In the genomic region with DNA sequence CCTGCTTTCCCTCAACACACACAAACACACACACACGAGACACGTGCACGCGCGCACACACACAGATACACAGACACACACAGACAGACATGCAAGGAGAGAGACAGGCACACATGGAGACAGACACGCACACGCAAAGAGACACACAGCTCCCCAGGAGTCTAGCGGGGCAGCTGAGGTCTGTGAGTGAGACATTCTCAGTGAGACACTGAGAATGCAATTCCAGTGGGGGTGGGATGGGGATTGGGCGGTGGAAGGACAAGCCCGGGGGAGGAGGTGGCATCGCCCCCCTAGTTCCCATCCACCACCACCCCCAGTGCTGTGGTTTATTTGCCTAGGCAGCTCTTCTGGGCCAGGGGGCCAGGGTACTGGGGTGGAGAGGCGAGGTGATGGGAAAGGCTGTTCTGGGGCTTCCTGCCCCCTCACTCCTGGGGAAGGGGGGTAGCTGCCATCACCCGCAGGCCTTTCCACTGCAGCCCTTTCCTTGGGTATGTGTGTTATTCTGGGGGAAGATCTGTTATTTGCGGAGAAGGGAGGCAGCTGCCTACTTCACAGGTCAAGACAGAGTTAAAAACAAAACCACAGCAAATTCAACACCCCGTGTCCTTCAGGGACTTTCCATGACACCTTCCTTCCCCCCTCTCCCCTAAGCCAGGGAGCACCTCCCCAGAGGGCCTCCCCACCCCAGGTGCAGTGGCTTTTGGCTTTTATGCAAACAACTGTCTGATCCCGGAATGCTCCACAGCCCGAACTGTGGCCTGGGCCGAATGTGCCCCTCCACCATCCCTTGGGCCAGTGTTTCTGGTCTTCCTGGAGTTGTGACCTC, we compare ENCODE assay signal across 8 cellular contexts. TPM values are rescaled to one million over a fixed set of nuclear protein-coding genes. Genes with fewer than 3 reads are reported as not detected.
DNase-seq lines count a peak whose midpoint lies in the region; ATAC-seq and TF ChIP-seq lines count a peak whose summit lies in the region.

No MANE protein-coding gene starts in this region.

- TF ChIP-seq CTCF in GM12865 (IDR thresholded peaks at IDR 0.05; ENCODE audit: insufficient read depth, low read depth, low read length, missing control alignments), result no peak

- H3K9me3 ChIP-seq in mucosa of stomach (ENCODE audit: control insufficient read depth, low read length), result no peaks in the 10 kb centered on the region

- DNase-seq in GM12865 (ENCODE audit: low read depth), result peak; percentile 92
- DNase-seq in Jurkat, Clone E6-1 (ENCODE audit: low read depth, low spot score), result peak; percentile 44
- DNase-seq in activated effector memory CD4-positive, alpha-beta T cell treated with anti-CD3 and anti-CD28 coated beads, Interleukin-2, amount 50 U/mL, for 16 hours, result peak; percentile 82
- DNase-seq in NCI-H345 treated with DMSO at 0.1 percent for 48 hours (lab: John Stamatoyannopoulos, UW; ENCODE audit: unreplicated experiment), result no peak
- DNase-seq in NCI-H2029 treated with DMSO at 0.1 percent for 48 hours (lab: John Stamatoyannopoulos, UW), result no peak
- no peak for DNase-seq in NCI-H1092 (lab: John Stamatoyannopoulos, UW)

- H3K27me3 ChIP-seq in mucosa of stomach (ENCODE audit: control insufficient read depth, insufficient read depth, low read length), result no peaks in the 10 kb centered on the region

- ATAC-seq in HG03565 (IDR thresholded peaks at IDR 0.05; ENCODE audit: unreplicated experiment), result no peak

- H3K36me3 ChIP-seq in mucosa of stomach (ENCODE audit: control insufficient read depth, insufficient read depth, low read length), result no peaks in the 10 kb centered on the region

- H3K4me3 ChIP-seq in GM12865 (ENCODE audit: low read depth, low read length) (peak overlapping the region; percentile 70), mucosa of stomach (ENCODE audit: low read length) (no peak overlapping the region)
- H3K4me3 ChIP-seq in Jurkat, Clone E6-1 (ENCODE audit: low read length), result peak overlapping the region; percentile 62

- H3K9ac ChIP-seq in mucosa of stomach (ENCODE audit: low read length), result peak overlapping the region; percentile 94

- H3K4me1 ChIP-seq in mucosa of stomach (ENCODE audit: control insufficient read depth, insufficient read depth, low read length), result peaks cover 16% of the 10 kb centered on the region

RNA-seq across cellular contexts. Expression of gene GRB7, which starts 18.0 kb away (rescaled TPM):
- polyA plus RNA-seq in Jurkat, Clone E6-1 (2012; ENCODE audit: insufficient read depth, insufficient read length), result not detected

RNA-seq across cellular contexts. Expression of gene MIEN1, which starts 25.4 kb away (rescaled TPM):
- 93.5 TPM for polyA plus RNA-seq in Jurkat, Clone E6-1 (2012; ENCODE audit: insufficient read depth, insufficient read length)

RNA-seq across cellular contexts. Expression of gene ERBB2, which starts 55.9 kb away (rescaled TPM):
- polyA plus RNA-seq in Jurkat, Clone E6-1 (2012; ENCODE audit: insufficient read depth, insufficient read length), result 1.7 TPM

Comparison
In these comparisons a context has a peak if more than half of its experiments do, and no peak if none do; other contexts are left out.
1. DNase-seq: peak in GM12865 (single experiment), Jurkat, Clone E6-1 (single experiment) and activated effector memory CD4-positive, alpha-beta T cell treated with anti-CD3 and anti-CD28 coated beads, Interleukin-2, amount 50 U/mL, for 16 hours (single experiment); none in NCI-H345 treated with DMSO at 0.1 percent for 48 hours (single experiment), NCI-H2029 treated with DMSO at 0.1 percent for 48 hours (single experiment) and NCI-H1092 (single experiment).